22 cellular contexts compared by ENCODE assay signal in the genomic region with DNA sequence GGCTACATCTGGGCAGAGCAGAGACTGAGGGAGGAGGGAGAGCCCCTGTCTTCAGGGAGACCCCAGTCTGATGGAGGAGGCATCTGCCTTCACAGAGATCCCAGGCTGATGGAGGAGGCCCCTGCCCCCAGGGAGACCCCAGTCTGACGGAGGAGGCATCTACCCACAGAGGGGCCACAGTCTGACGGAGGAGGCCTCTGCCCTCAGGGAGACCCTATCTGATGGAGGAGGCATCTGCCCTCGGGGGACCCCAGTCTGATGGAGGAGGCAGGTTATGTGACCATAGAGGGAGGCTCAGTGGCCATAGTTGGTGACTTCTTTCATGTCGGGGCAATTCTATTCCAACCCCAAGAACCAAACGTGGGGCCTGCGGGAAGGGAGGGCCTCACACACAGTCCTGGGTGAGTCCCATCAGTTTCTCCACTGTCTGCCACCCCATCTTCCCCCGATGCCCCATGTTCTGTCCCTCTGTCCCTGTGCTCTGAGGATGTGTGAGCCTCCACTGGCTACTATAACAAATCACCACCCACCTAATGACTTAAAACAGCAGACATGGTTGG. TPM values are rescaled to one million over a fixed set of nuclear protein-coding genes. Genes with fewer than 3 reads are reported as not detected.
DNase-seq lines count a peak whose midpoint lies in the region; ATAC-seq and TF ChIP-seq lines count a peak whose summit lies in the region.
"Had no signal": no experiment of that assay in that cellular context is flagged by ENCODE, and none has a peak within 500 bp of the region (broad histone marks: within the 10 kb centered on the region; RNA-seq: fewer than 3 reads in every experiment).

No MANE protein-coding gene starts in this region.

- peak; percentile 54 for TF ChIP-seq POLR2A in transverse colon (IDR thresholded peaks at IDR 0.05)

- no peaks in the 10 kb centered on the region for H3K9me3 Mint-ChIP-seq in MCF 10A (ENCODE audit: unreplicated experiment)
- H3K9me3 Mint-ChIP-seq: CD4-positive, CD25-positive, alpha-beta regulatory T cell had no signal

- no peak overlapping the region for H3K4me3 Mint-ChIP-seq in MCF 10A (ENCODE audit: unreplicated experiment)
- H3K4me3 Mint-ChIP-seq: CD4-positive, CD25-positive, alpha-beta regulatory T cell had no signal

- H3K27ac ChIP-seq in mammary epithelial cell (ENCODE audit: insufficient read depth, low read depth, low read length) (no peak overlapping the region), RWPE1 (peak overlapping the region; percentile 35), transverse colon (no peak overlapping the region)
- H3K27ac ChIP-seq: 22Rv1, BLaER1, PC-9 had no signal

- no peak overlapping the region for H3K27ac Mint-ChIP-seq in MCF 10A (ENCODE audit: low read depth, unreplicated experiment)
- H3K27ac Mint-ChIP-seq: CD4-positive, CD25-positive, alpha-beta regulatory T cell had no signal

- no peak overlapping the region for H3K9ac ChIP-seq in mammary epithelial cell (ENCODE audit: insufficient read depth, low read length)
- H3K9ac ChIP-seq: BLaER1 had no signal

- peak; percentile 46 for ATAC-seq in left colon

- DNase-seq in MCF 10A (ENCODE audit: unreplicated experiment) (no peak), mammary epithelial cell (no peak), RWPE1 (ENCODE audit: low spot score) (no peak), left colon (peak in 1 of 2 donors; percentile 20), transverse colon (no peak), 8988T (no peak)
- no peak for DNase-seq in activated CD8-positive, alpha-beta memory T cell treated with anti-CD3 and anti-CD28 coated beads for 24 hours
- DNase-seq: CD4-positive, CD25-positive, alpha-beta regulatory T cell; KG1; MM.1S; NCI-H2029; NCI-H446; NCI-H524 treated with DMSO at 0.1 percent for 48 hours; NCI-H82; NK-92 treated with Interleukin-12 subunit alpha and Interleukin-12 subunit beta, amount 100 ng/mL, for 24 hours; PC-9; RPMI8226; SHP77 had no signal

- H4K20me1 ChIP-seq in mammary epithelial cell (ENCODE audit: insufficient read depth, low read length): no peaks in the 10 kb centered on the region
- H4K20me1 ChIP-seq: BLaER1 had no signal

- no peak for TF ChIP-seq EP300 in transverse colon (IDR thresholded peaks at IDR 0.05; ENCODE audit: low read depth)

- no peak overlapping the region for H2AFZ ChIP-seq in mammary epithelial cell (ENCODE audit: low read depth, low read length)
- H2AFZ ChIP-seq: PC-9 had no signal

- H3K4me2 ChIP-seq in mammary epithelial cell (ENCODE audit: insufficient read depth, low read depth, low read length): no peak overlapping the region
- H3K4me2 ChIP-seq: BLaER1, PC-9 had no signal

- in situ Hi-C loops in mammary epithelial cell (cut with MboI; ENCODE audit: low sequenced_read_pairs in 2 of 2): loop anchor here in 1 of 2 donors (10.0 kb wide), 1 partner anchor 220 kb away; a partner anchor contains a TSS
- in situ Hi-C loops in transverse colon (cut with MboI; ENCODE audit: low pct_ligation_motif_present in 1 of 4, low pct_unique_long_range_greater_than_20kb in 1 of 4, low sequenced_read_pairs in 3 of 4): loop anchor here in 3 of 4 donors (10.0 kb wide), 3 partner anchors 90 to 220 kb away; a partner anchor contains a TSS

- peaks cover 25% of the 10 kb centered on the region for H3K36me3 Mint-ChIP-seq in MCF 10A (ENCODE audit: insufficient read depth, unreplicated experiment)
- H3K36me3 Mint-ChIP-seq: CD4-positive, CD25-positive, alpha-beta regulatory T cell had no signal

- H3K4me3 ChIP-seq in mammary epithelial cell (replicated peaks in 1 of 3; ENCODE audit: insufficient read depth in 1 of 3, low read depth in 2 of 3, low read length in 3 of 3): no peak overlapping the region
- H3K4me3 ChIP-seq in transverse colon: no peak overlapping the region
- H3K4me3 ChIP-seq: BLaER1, PC-9 had no signal

- H3K4me1 ChIP-seq in mammary epithelial cell (ENCODE audit: insufficient read depth, low read length) (no peaks in the 10 kb centered on the region), transverse colon (no peaks in the 10 kb centered on the region)

- H3K9me3 ChIP-seq in mammary epithelial cell (replicated peaks; ENCODE audit: insufficient read depth, low read length) (no peaks in the 10 kb centered on the region), transverse colon (no peaks in the 10 kb centered on the region)

- H3K36me3 ChIP-seq in mammary epithelial cell (ENCODE audit: insufficient read depth, low read length) (peaks cover 3% of the 10 kb centered on the region), transverse colon (peaks cover 0 to 17% (median 0%) of the 10 kb centered on the region in 4 donors)
- H3K36me3 ChIP-seq: BLaER1 had no signal

- WGBS in mammary epithelial cell (ENCODE audit: low coverage, missing lambda C conversion rate): no CpG with 5 or more reads among the region's 7 CpGs
- WGBS in transverse colon (ENCODE audit: low coverage in 1 of 2), 2 donors: 67 to 80% methylated on average over 1 to 7 of the region's 7 CpGs

- CTCF ChIA-PET in MCF 10A (lab: Yijun Ruan, JAX): interaction anchor here (0.7 kb wide), 1 partner anchor 62 kb away, joined by 3 read pairs; no protein-coding TSS in a partner anchor
- CTCF ChIA-PET in mammary epithelial cell (lab: Charles Lee; ENCODE audit: low non-redundant PET): no interaction called here
- CTCF ChIA-PET in RWPE1 (lab: Yijun Ruan, JAX): no interaction called here

- no peaks in the 10 kb centered on the region for H3K4me1 Mint-ChIP-seq in MCF 10A (ENCODE audit: insufficient read depth, unreplicated experiment)

- H3K27me3 ChIP-seq in mammary epithelial cell (ENCODE audit: insufficient read depth, low read length): no peaks in the 10 kb centered on the region
- no peaks in the 10 kb centered on the region for H3K27me3 ChIP-seq in transverse colon

- BruUV-seq in MCF 10A (replicated peaks; lab: Mats Ljungman, UMichigan) (TSS peak; percentile 10), mammary epithelial cell (replicated peaks; lab: Mats Ljungman, UMichigan) (no TSS peak)

- H3K27me3 Mint-ChIP-seq in MCF 10A (ENCODE audit: insufficient read depth, unreplicated experiment): no peaks in the 10 kb centered on the region

- dilution Hi-C loops in mammary epithelial cell (cut with HindIII; ENCODE audit: low sequenced_read_pairs): loop anchor here (10.0 kb wide), 1 partner anchor 140 kb away; no protein-coding TSS in a partner anchor

- POLR2A ChIA-PET in MCF 10A (lab: Yijun Ruan, JAX): interaction anchor here (0.6 kb wide), 1 partner anchor 11 kb away, joined by 4 read pairs; no protein-coding TSS in a partner anchor
- POLR2A ChIA-PET in RWPE1 (lab: Yijun Ruan, JAX; ENCODE audit: low non-redundant PET): no interaction called here

- H3K79me2 ChIP-seq in mammary epithelial cell (ENCODE audit: insufficient read depth, low read length): no peaks in the 10 kb centered on the region

- intact Hi-C loops in MCF 10A (cut with micrococcal nuclease) (no loop called here), mammary epithelial cell (cut with micrococcal nuclease) (no loop called here), left colon (cut with DNase I, micrococcal nuclease) (loop anchor here in 1 of 2 donors (10.0 kb wide), 1 partner anchor 220 kb away; a partner anchor contains a TSS), transverse colon (cut with DNase I; ENCODE audit: low total_unique reads) (loop anchor here (10.0 kb wide), 1 partner anchor 210 kb away; no protein-coding TSS in a partner anchor)

- no peak for TF ChIP-seq CTCF in MCF 10A (IDR thresholded peaks at IDR 0.05; ENCODE audit: unreplicated experiment)
- no peak for TF ChIP-seq CTCF in mammary epithelial cell (conservative IDR thresholded peaks at IDR 0.05 in 1 of 2, IDR thresholded peaks at IDR 0.05 in 1 of 2; ENCODE audit: extremely low read depth in 1 of 2, insufficient read depth in 1 of 2, low read depth in 1 of 2, low read length in 2 of 2)
- TF ChIP-seq CTCF in RWPE1 (conservative IDR thresholded peaks at IDR 0.05; ENCODE audit: low read depth): no peak
- TF ChIP-seq CTCF in transverse colon (IDR thresholded peaks at IDR 0.05): no peak

RNA-seq across cellular contexts. Expression of a gene that starts 14.3 kb away (rescaled TPM):
- 33.7 and 35.0 TPM in 2 replicates for total RNA-seq in MCF 10A (2022)
- total RNA-seq in mammary epithelial cell: 10 to 100 TPM; 15.3 to 21.0 TPM
- 13.8 TPM for polyA plus RNA-seq in mammary epithelial cell
- 8.1 TPM for polyA minus RNA-seq in mammary epithelial cell
- 100 to 1,000 TPM; 414 to 461 TPM for total RNA-seq in left colon
- total RNA-seq in transverse colon: 100 to 1,000 TPM; 197 to 501 (median 402) TPM
- total RNA-seq: CD4-positive, CD25-positive, alpha-beta regulatory T cell; SK-MEL-5 had no signal
- polyA plus RNA-seq: CD4-positive, CD25-positive, alpha-beta regulatory T cell had no signal

RNA-seq across cellular contexts. Expression of a gene that starts 32.0 kb away (rescaled TPM):
- total RNA-seq in MCF 10A (2022) (348 and 431 TPM in 2 replicates), mammary epithelial cell (100 to 1,000 TPM in 1 of 2 donors, 10 to 100 TPM in 1; 88.9 to 383 TPM), left colon (100 to 1,000 TPM; 253 to 306 TPM), transverse colon (100 to 1,000 TPM; 145 to 258 (median 194) TPM)
- 214 TPM for polyA plus RNA-seq in mammary epithelial cell
- polyA minus RNA-seq in mammary epithelial cell: 178 TPM

RNA-seq across cellular contexts. Expression of a gene that starts 56.5 kb away (rescaled TPM):
- total RNA-seq in MCF 10A (2022): not detected in 2 replicates
- under 1 TPM in 1 of 2 donors, not detected in 1; under 0.01 TPM for total RNA-seq in mammary epithelial cell
- polyA plus RNA-seq in mammary epithelial cell: not detected
- not detected for polyA minus RNA-seq in mammary epithelial cell
- not detected for total RNA-seq in left colon
- total RNA-seq in transverse colon: not detected
- total RNA-seq: CD4-positive, CD25-positive, alpha-beta regulatory T cell; HT1080 had no signal
- polyA plus RNA-seq: CD4-positive, CD25-positive, alpha-beta regulatory T cell had no signal

RNA-seq across cellular contexts. Expression of a gene that starts 56.5 kb away (rescaled TPM):
- 0.44 TPM in 1 of 2 replicates, not detected in the other for total RNA-seq in MCF 10A (2022)
- total RNA-seq in mammary epithelial cell: 1 to 10 TPM in 1 of 2 donors, under 1 TPM in 1; 0.33 to 1.0 TPM
- polyA plus RNA-seq in mammary epithelial cell: not detected
- polyA minus RNA-seq in mammary epithelial cell: not detected
- total RNA-seq in left colon: 10 to 100 TPM in 1 of 2 donors, 1 to 10 TPM in 1; 8.7 to 11.9 TPM
- total RNA-seq in transverse colon: 10 to 100 TPM; 14.1 to 99.3 (median 29.8) TPM
- total RNA-seq: CD4-positive, CD25-positive, alpha-beta regulatory T cell; HT1080 had no signal
- polyA plus RNA-seq: CD4-positive, CD25-positive, alpha-beta regulatory T cell had no signal
